Comparison of ENCODE assay signal across 8 cellular contexts in the genomic region with DNA sequence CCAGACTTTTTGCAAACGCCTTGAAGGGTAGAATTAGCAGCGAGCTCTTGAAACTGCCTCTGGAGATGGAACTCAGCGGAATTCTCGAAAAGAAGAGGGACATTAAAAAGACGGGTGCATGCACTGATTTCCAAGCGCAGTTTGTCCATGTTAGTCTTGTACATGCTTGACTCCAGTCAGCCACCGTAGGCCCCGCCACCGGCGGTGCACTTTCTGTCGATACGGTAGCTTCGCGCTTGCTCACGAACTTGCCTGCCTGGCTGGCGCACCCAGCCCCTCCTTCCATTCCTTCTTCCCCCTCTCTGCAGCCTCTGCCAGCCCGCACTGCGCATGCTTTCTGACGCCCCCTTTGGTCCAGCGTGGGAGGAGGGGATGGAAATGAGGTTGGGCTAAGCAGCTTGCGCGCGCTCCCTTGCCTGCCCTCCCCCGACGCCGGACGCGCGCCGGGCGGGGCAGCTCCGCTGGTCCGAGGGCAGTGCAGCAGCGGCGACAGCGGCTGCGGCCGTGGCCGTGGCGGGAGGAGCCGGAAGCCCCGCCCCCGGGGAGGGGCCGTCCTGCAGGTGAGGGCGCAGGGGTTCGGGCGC. TPM values are rescaled to one million over a fixed set of nuclear protein-coding genes. Genes with fewer than 3 reads are reported as not detected.
DNase-seq lines count a peak whose midpoint lies in the region; ATAC-seq and TF ChIP-seq lines count a peak whose summit lies in the region.

A gene with protein sequence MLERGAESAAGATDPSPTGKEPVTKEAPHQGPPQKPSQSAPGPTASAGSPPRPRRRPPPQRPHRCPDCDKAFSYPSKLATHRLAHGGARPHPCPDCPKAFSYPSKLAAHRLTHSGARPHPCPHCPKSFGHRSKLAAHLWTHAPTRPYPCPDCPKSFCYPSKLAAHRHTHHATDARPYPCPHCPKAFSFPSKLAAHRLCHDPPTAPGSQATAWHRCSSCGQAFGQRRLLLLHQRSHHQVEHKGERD (plus strand): TSS at position 227 of the 584 bp plus-strand sequence. CDS start 1,235 bp downstream, outside the sequence.

- no peaks in the 10 kb centered on the region for H3K36me3 Mint-ChIP-seq in natural killer cell treated with Interleukin-12 subunit alpha and Interleukin-12 subunit beta and Interleukin-15 and Interleukin-18, amount 100 ng/mL, for 72 hours

- no peak for TF ChIP-seq CTCF in fibroblast of mammary gland (conservative IDR thresholded peaks at IDR 0.05; ENCODE audit: control insufficient read depth, insufficient read depth, low read depth, low read length)

- peak; percentile 56 for ATAC-seq in GM21723 (IDR thresholded peaks at IDR 0.05; ENCODE audit: unreplicated experiment)
- peak; percentile 78 to 85 for ATAC-seq in natural killer cell treated with Interleukin-12 subunit alpha and Interleukin-12 subunit beta and Interleukin-15 and Interleukin-18, amount 100 ng/mL, for 72 hours

- H3K27ac Mint-ChIP-seq in natural killer cell treated with Interleukin-12 subunit alpha and Interleukin-12 subunit beta and Interleukin-15 and Interleukin-18, amount 100 ng/mL, for 72 hours, result peak within 1 kb of the TSS; percentile 80 to 92

- peak within 1 kb of the TSS; percentile 86 for H3K4me3 Mint-ChIP-seq in natural killer cell treated with Interleukin-12 subunit alpha and Interleukin-12 subunit beta and Interleukin-15 and Interleukin-18, amount 100 ng/mL, for 72 hours

- H3K27me3 Mint-ChIP-seq in natural killer cell treated with Interleukin-12 subunit alpha and Interleukin-12 subunit beta and Interleukin-15 and Interleukin-18, amount 100 ng/mL, for 72 hours, result no peaks in the 10 kb centered on the region

- H3K4me3 ChIP-seq in fibroblast of mammary gland (ENCODE audit: control insufficient read depth, low read depth, low read length), result peak within 1 kb of the TSS; percentile 66

- H3K9me3 Mint-ChIP-seq in natural killer cell treated with Interleukin-12 subunit alpha and Interleukin-12 subunit beta and Interleukin-15 and Interleukin-18, amount 100 ng/mL, for 72 hours, result no peaks in the 10 kb centered on the region

- peaks cover 19 to 20% of the 10 kb centered on the region in 2 donors for H3K4me1 Mint-ChIP-seq in natural killer cell treated with Interleukin-12 subunit alpha and Interleukin-12 subunit beta and Interleukin-15 and Interleukin-18, amount 100 ng/mL, for 72 hours (ENCODE audit: low read depth in 2 of 2)

- DNase-seq in DMS53 treated with DMSO at 0.1 percent for 48 hours (lab: John Stamatoyannopoulos, UW; ENCODE audit: unreplicated experiment) (peak; percentile 91), KG1 (lab: John Stamatoyannopoulos, UW) (peak; percentile 48), RKO (ENCODE audit: low spot score) (peak; percentile 92), fibroblast of mammary gland (ENCODE audit: low read depth) (peak; percentile 95)
- peak; percentile 60 to 73 for DNase-seq in activated T-helper 1 cell treated with anti-CD3 and anti-CD28 coated beads, Interleukin-2, amount 50 U/mL, for 16 hours (ENCODE audit: low read depth in 1 of 2, low spot score in 1 of 2)
- peak; percentile 92 for DNase-seq in natural killer cell treated with Interleukin-12 subunit alpha and Interleukin-12 subunit beta and Interleukin-15 and Interleukin-18, amount 100 ng/mL, for 72 hours (ENCODE audit: low spot score)
- DNase-seq in stimulated activated naive CD4-positive, alpha-beta T cell treated with Interleukin-2 at 50 U/mL for 16 hours (lab: John Stamatoyannopoulos, UW), result peak; percentile 87

RNA-seq across cellular contexts. Expression of the gene that starts here (rescaled TPM):
- 1 to 10 TPM; 1.4 to 1.9 TPM for total RNA-seq in natural killer cell treated with Interleukin-12 subunit alpha and Interleukin-12 subunit beta and Interleukin-15 and Interleukin-18, amount 100 ng/mL, for 72 hours

Comparison
In these comparisons a context has a peak if more than half of its experiments do, and no peak if none do; other contexts are left out.
1. Peak in every context shown above with its lines: DNase-seq, ATAC-seq and H3K4me3 ChIP-seq.